1 cellular context compared by ENCODE assay signal in the genomic region with DNA sequence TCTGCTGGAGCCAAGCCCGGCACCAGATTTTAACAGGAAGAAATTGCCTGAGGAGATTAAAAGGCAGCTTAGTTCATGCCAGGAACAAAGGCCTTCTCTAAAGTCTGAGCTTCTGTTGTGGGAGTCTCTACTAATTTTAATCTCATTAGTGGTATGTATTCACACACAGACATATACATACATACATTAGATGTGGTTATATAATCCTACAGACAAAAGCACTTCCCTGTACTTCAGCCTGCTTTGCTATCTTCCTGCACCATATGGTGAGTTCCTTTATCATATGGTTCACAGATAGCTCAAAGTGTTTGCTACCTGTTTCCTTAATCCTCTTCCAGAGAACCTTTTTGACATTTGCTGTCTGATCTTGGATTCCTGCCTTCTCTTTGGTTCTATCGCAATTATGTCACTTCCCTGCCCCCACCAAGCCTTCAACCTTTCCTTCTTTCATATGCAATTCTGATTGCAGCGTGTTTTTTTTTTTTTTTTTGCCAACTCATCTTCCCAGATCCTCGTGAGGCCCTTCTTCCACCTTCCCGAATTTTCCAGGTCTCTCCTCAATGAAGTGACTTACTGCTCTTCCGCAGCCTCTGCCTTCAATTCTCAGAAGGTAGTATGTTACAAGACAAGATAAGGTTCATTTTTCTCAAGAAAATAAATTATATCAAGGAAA.
TF ChIP-seq lines count a peak whose summit lies in the region.

No MANE protein-coding gene starts in this region.

TF ChIP-seq in K562, 482 proteins besides CTCF, POLR2A, EP300 and RAD21 (continued from another document and continues in another):
- TF ChIP-seq, protein P1, sequence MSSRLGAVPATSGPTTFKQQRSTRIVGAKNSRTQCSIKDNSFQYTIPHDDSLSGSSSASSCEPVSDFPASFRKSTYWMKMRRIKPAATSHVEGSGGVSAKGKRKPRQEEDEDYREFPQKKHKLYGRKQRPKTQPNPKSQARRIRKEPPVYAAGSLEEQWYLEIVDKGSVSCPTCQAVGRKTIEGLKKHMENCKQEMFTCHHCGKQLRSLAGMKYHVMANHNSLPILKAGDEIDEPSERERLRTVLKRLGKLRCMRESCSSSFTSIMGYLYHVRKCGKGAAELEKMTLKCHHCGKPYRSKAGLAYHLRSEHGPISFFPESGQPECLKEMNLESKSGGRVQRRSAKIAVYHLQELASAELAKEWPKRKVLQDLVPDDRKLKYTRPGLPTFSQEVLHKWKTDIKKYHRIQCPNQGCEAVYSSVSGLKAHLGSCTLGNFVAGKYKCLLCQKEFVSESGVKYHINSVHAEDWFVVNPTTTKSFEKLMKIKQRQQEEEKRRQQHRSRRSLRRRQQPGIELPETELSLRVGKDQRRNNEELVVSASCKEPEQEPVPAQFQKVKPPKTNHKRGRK (tag; IDR thresholded peaks at IDR 0.05) = no peak
- TF ChIP-seq, protein P2, sequence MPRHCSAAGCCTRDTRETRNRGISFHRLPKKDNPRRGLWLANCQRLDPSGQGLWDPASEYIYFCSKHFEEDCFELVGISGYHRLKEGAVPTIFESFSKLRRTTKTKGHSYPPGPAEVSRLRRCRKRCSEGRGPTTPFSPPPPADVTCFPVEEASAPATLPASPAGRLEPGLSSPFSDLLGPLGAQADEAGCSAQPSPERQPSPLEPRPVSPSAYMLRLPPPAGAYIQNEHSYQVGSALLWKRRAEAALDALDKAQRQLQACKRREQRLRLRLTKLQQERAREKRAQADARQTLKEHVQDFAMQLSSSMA (CRISPR knock-in tag; IDR thresholded peaks at IDR 0.05) = no peak
- TF ChIP-seq ZNF586 (CRISPR knock-in tag; conservative IDR thresholded peaks at IDR 0.05) (no peak), HNRNPL (IDR thresholded peaks at IDR 0.05; ENCODE audit: low read depth, low read length) (no peak), RBM17 (IDR thresholded peaks at IDR 0.05; ENCODE audit: borderline replicate concordance, low read depth, low read length) (no peak), ZNF551 (CRISPR knock-in tag; IDR thresholded peaks at IDR 0.05) (no peak), ZNF75A (CRISPR knock-in tag; IDR thresholded peaks at IDR 0.05) (no peak), ETV5 (CRISPR knock-in tag; IDR thresholded peaks at IDR 0.05; ENCODE audit: low read depth) (no peak), RBBP5 (IDR thresholded peaks at IDR 0.05; ENCODE audit: borderline replicate concordance, insufficient read depth, low read length, poor library complexity, severe bottlenecking) (no peak), TBL1XR1 (IDR thresholded peaks at IDR 0.05; ENCODE audit: low read length in 2 of 2) (peak; percentile 49 to 98; a peak in 3 of 4 replicates), SNIP1 (IDR thresholded peaks at IDR 0.05; ENCODE audit: low read depth) (0 out of 2 replicates have a peak, but pooled peaks have one; percentile 36), CBX2 (IDR thresholded peaks at IDR 0.05; ENCODE audit: insufficient read depth, low read length, poor library complexity, severe bottlenecking) (no peak), TBP (optimal IDR thresholded peaks at IDR 0.05; ENCODE audit: low read depth, low read length) (no peak), NCOA2 (IDR thresholded peaks at IDR 0.05; ENCODE audit: partially characterized antibody in 2 of 2) (peak in 1 of 2 experiments; percentile 63), PURB (CRISPR knock-in tag; IDR thresholded peaks at IDR 0.05; ENCODE audit: low read depth) (no peak), ZBTB17 (CRISPR knock-in tag; IDR thresholded peaks at IDR 0.05) (no peak), ZNF212 (CRISPR knock-in tag; IDR thresholded peaks at IDR 0.05) (no peak), TEAD1 (CRISPR knock-in tag; IDR thresholded peaks at IDR 0.05) (peak; percentile 23 to 64; a peak in 1 of 4 replicates), GTF2A2 (tag; IDR thresholded peaks at IDR 0.05) (no peak), KLF16 (IDR thresholded peaks at IDR 0.05) (peak; percentile 89), RBM14 (IDR thresholded peaks at IDR 0.05; ENCODE audit: borderline replicate concordance, insufficient read depth, low read depth, low read length) (no peak), SREBF1 (IDR thresholded peaks at IDR 0.05; ENCODE audit: borderline replicate concordance, low read depth, low read length) (no peak), ZNF764 (CRISPR knock-in tag; IDR thresholded peaks at IDR 0.05; ENCODE audit: low read depth) (no peak), ETV6 (IDR thresholded peaks at IDR 0.05; ENCODE audit: borderline replicate concordance in 1 of 2, low read depth in 2 of 2, low read length in 1 of 2) (peak in 1 of 2 experiments; percentile 57; a peak in 1 of 4 replicates), ETV6 (CRISPR knock-in tag; IDR thresholded peaks at IDR 0.05; ENCODE audit: borderline replicate concordance) (no peak), ZKSCAN1 (IDR thresholded peaks at IDR 0.05; ENCODE audit: low read depth, low read length) (no peak), MTA2 (IDR thresholded peaks at IDR 0.05; ENCODE audit: low read depth) (peak; percentile 99), PHB2 (IDR thresholded peaks at IDR 0.05; ENCODE audit: low read depth) (peak; percentile 95), MBD2 (IDR thresholded peaks at IDR 0.05; ENCODE audit: borderline replicate concordance, low read depth) (peak; percentile 62; the same call in 1 of the 2 replicates), ZNF780A (CRISPR knock-in tag; IDR thresholded peaks at IDR 0.05) (no peak), HDGF (IDR thresholded peaks at IDR 0.05) (peak; percentile 79; the same call in 1 of the 2 replicates), CEBPB (tag; IDR thresholded peaks at IDR 0.05) (peak; percentile 66; the same call in 1 of the 2 replicates), TCF3 (CRISPR knock-in tag; IDR thresholded peaks at IDR 0.05) (peak; percentile 97), CBFA2T3 (IDR thresholded peaks at IDR 0.05) (peak; percentile 98), JUN (IDR thresholded peaks at IDR 0.05; ENCODE audit: borderline replicate concordance, low read depth, low read length) (peak; percentile 48; the same call in 1 of the 2 replicates), JUN (CRISPR knock-in tag; IDR thresholded peaks at IDR 0.05; ENCODE audit: borderline replicate concordance) (no peak), MXI1 (IDR thresholded peaks at IDR 0.05; ENCODE audit: low read depth, low read length) (0 out of 2 replicates have a peak, but pooled peaks have one; percentile 32), ZNF766 (CRISPR knock-in tag; conservative IDR thresholded peaks at IDR 0.05) (peak; percentile 73; the same call in 1 of the 2 replicates), MEIS2 (IDR thresholded peaks at IDR 0.05; ENCODE audit: partially characterized antibody) (peak; percentile 83)
- TF ChIP-seq, protein P3, sequence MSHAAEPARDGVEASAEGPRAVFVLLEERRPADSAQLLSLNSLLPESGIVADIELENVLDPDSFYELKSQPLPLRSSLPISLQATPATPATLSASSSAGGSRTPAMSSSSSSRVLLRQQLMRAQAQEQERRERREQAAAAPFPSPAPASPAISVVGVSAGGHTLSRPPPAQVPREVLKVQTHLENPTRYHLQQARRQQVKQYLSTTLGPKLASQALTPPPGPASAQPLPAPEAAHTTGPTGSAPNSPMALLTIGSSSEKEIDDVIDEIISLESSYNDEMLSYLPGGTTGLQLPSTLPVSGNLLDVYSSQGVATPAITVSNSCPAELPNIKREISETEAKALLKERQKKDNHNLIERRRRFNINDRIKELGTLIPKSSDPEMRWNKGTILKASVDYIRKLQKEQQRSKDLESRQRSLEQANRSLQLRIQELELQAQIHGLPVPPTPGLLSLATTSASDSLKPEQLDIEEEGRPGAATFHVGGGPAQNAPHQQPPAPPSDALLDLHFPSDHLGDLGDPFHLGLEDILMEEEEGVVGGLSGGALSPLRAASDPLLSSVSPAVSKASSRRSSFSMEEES (CRISPR knock-in tag; IDR thresholded peaks at IDR 0.05) = no peak; the same call in 1 of the 2 replicates
- TF ChIP-seq, protein P4, sequence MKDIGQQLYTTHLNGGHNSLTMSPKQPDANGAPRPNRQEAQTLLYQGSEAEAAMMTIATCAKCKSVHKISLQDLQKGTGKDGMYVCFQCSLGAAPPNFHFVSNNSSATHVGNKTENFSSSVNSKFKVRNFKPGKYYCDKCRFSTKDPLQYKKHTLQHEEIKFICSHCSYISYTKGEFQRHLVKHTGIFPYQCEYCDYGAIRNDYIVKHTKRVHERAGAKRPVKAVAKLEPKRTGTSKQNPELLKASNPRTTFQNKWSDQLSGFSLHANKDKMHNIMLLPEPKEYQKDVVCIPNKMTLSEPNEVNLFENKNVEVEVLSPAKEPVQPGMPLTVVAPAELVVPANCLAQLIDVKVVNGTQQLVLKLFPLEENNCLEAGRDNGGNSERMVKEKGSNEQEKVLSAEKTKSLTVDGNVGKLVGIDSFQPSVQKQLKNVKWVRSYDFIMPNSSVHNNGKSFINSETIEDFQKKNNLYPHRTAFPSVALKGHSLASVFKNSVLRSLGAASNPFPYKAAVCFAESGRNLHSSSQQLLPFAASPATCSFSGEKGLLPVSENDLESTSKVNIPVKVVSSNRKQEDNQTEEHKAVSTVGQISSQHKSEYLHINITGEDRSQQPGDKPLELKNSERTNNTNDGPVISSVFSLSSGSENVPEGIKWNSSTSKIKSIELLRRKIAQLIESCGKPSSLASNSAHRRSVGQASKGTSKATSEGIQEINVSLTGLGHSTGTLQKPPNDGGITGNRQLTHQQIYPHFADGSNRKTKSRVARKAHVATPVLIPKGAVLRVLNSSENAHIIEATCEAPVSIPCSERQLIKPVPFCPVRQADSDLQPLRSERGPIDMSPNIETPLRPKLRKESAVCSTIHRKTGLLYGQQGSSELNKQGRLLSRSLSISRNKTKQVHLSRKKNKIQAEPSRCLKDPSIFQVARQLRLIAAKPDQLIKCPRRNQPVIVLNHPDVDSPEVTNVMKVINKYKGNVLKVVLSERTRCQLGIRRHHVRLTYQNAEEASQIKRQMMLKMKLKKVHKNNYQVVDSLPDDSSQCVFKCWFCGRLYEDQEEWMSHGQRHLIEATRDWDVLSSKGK (CRISPR knock-in tag; IDR thresholded peaks at IDR 0.05) = no peak
- TF ChIP-seq, protein P5, sequence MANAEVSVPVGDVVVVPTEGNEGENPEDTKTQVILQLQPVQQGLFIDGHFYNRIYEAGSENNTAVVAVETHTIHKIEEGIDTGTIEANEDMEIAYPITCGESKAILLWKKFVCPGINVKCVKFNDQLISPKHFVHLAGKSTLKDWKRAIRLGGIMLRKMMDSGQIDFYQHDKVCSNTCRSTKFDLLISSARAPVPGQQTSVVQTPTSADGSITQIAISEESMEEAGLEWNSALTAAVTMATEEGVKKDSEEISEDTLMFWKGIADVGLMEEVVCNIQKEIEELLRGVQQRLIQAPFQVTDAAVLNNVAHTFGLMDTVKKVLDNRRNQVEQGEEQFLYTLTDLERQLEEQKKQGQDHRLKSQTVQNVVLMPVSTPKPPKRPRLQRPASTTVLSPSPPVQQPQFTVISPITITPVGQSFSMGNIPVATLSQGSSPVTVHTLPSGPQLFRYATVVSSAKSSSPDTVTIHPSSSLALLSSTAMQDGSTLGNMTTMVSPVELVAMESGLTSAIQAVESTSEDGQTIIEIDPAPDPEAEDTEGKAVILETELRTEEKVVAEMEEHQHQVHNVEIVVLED (CRISPR knock-in tag; IDR thresholded peaks at IDR 0.05) = no peak
- TF ChIP-seq, protein P6, sequence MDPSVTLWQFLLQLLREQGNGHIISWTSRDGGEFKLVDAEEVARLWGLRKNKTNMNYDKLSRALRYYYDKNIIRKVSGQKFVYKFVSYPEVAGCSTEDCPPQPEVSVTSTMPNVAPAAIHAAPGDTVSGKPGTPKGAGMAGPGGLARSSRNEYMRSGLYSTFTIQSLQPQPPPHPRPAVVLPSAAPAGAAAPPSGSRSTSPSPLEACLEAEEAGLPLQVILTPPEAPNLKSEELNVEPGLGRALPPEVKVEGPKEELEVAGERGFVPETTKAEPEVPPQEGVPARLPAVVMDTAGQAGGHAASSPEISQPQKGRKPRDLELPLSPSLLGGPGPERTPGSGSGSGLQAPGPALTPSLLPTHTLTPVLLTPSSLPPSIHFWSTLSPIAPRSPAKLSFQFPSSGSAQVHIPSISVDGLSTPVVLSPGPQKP (CRISPR knock-in tag; IDR thresholded peaks at IDR 0.05) = no peak
- TF ChIP-seq, protein P7, sequence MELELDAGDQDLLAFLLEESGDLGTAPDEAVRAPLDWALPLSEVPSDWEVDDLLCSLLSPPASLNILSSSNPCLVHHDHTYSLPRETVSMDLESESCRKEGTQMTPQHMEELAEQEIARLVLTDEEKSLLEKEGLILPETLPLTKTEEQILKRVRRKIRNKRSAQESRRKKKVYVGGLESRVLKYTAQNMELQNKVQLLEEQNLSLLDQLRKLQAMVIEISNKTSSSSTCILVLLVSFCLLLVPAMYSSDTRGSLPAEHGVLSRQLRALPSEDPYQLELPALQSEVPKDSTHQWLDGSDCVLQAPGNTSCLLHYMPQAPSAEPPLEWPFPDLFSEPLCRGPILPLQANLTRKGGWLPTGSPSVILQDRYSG (tag; conservative IDR thresholded peaks at IDR 0.05; ENCODE audit: low read depth) = no peak
- TF ChIP-seq, protein P8, sequence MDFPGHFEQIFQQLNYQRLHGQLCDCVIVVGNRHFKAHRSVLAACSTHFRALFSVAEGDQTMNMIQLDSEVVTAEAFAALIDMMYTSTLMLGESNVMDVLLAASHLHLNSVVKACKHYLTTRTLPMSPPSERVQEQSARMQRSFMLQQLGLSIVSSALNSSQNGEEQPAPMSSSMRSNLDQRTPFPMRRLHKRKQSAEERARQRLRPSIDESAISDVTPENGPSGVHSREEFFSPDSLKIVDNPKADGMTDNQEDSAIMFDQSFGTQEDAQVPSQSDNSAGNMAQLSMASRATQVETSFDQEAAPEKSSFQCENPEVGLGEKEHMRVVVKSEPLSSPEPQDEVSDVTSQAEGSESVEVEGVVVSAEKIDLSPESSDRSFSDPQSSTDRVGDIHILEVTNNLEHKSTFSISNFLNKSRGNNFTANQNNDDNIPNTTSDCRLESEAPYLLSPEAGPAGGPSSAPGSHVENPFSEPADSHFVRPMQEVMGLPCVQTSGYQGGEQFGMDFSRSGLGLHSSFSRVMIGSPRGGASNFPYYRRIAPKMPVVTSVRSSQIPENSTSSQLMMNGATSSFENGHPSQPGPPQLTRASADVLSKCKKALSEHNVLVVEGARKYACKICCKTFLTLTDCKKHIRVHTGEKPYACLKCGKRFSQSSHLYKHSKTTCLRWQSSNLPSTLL (IDR thresholded peaks at IDR 0.05) = peak; percentile 87
